Comparison of ENCODE assay signal across 10 cellular contexts in the genomic region with DNA sequence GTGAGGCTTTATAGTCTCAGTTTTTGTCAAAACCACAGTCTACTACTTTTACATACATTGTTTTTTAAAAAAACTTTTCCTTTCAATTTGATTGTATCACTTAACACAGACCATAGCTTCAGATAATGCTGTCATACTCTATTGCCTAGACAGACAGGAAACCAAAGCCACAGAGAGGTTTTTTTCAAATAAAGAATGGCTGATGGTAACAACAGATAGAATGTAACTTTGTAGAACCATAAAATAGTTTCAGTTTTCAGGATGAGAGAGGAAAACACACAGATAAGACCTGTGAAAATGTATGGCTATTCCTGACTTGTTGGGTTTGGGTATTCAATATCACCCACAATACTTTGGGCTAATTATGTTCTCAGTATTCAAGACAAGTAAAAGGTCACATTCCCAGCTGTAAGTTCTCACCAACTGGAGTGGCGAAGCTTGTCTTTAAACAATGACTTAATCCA.
DNase-seq lines count a peak whose midpoint lies in the region; ATAC-seq, FAIRE-seq and TF ChIP-seq lines count a peak whose summit lies in the region.
"Had no signal": no experiment of that assay in that cellular context is flagged by ENCODE, and none has a peak within 500 bp of the region (broad histone marks: within the 10 kb centered on the region; RNA-seq: fewer than 3 reads in every experiment).

No MANE protein-coding gene starts in this region.

- peak; percentile 31 for DNase-seq in IMR-90
- DNase-seq in keratinocyte (ENCODE audit: low read depth, low spot score), result no peak
- DNase-seq in HEK293T (ENCODE audit: extremely low spot score), result no peak
- DNase-seq in DMS153 treated with DMSO at 0.1 percent for 48 hours (lab: John Stamatoyannopoulos, UW; ENCODE audit: unreplicated experiment), result no peak
- DNase-seq in LoVo (ENCODE audit: low spot score), result no peak
- DNase-seq in ecto neural progenitor cell (ENCODE audit: low spot score), result no peak

- no peak overlapping the region for H2AK9ac ChIP-seq in IMR-90 (replicated peaks; ENCODE audit: low read depth, low read length, poor library complexity)

- H3K4me2 ChIP-seq in IMR-90 (ENCODE audit: low read depth, low read length) (peak overlapping the region; percentile 71; the same call in 1 of the 2 replicates), keratinocyte (ENCODE audit: control insufficient read depth, extremely low read depth, insufficient read depth, low read depth, low read length) (no peak overlapping the region)

- no peak for TF ChIP-seq RAD21 in IMR-90 (IDR thresholded peaks at IDR 0.05; ENCODE audit: low read length)

- H3K4me1 ChIP-seq in IMR-90 (ENCODE audit: control insufficient read depth, insufficient read depth, low read length) (peaks cover 3% of the 10 kb centered on the region; the same call in 1 of the 2 replicates), keratinocyte (ENCODE audit: control insufficient read depth, extremely low read depth, insufficient read depth, low read length) (no peaks in the 10 kb centered on the region)

- H3K14ac ChIP-seq in IMR-90 (replicated peaks; ENCODE audit: low read depth, low read length), result no peak overlapping the region

- no CpG with 5 or more reads among the region's 1 CpG for WGBS in IMR-90 (ENCODE audit: extremely low coverage in 2 of 2, insufficient read length in 1 of 2), 2 experiments

- no peaks in the 10 kb centered on the region for H3K79me2 ChIP-seq in keratinocyte (ENCODE audit: control insufficient read depth, insufficient read depth, low read length)

- BruUV-seq in IMR-90 (replicated peaks; lab: Mats Ljungman, UMichigan), result no TSS peak

- H3K56ac ChIP-seq in IMR-90 (ENCODE audit: extremely low read depth, insufficient read depth, low read length), result no peak overlapping the region

- H4K5ac ChIP-seq in IMR-90 (ENCODE audit: low read depth, low read length), result peak overlapping the region; percentile 73; the same call in 1 of the 2 replicates

- no peak overlapping the region for H2BK15ac ChIP-seq in IMR-90 (ENCODE audit: low read depth, low read length)

- no peak overlapping the region for H3K23ac ChIP-seq in IMR-90 (ENCODE audit: low read depth, low read length)

- H3K4ac ChIP-seq in IMR-90 (ENCODE audit: low read depth, low read length), result no peak overlapping the region

- FAIRE-seq in keratinocyte (lab: Jason Lieb, UNC), result peak; percentile 60
- FAIRE-seq: H1 had no signal

- H3K27ac ChIP-seq in IMR-90 (ENCODE audit: insufficient read depth, low read length) (no peak overlapping the region), keratinocyte (ENCODE audit: control insufficient read depth, insufficient read depth, low read length) (no peak overlapping the region)
- H3K27ac ChIP-seq: VCaP had no signal

- H3K27me3 ChIP-seq in IMR-90 (ENCODE audit: control insufficient read depth, insufficient read depth, low read length) (no peaks in the 10 kb centered on the region), keratinocyte (ENCODE audit: control insufficient read depth, extremely low read depth, insufficient read depth, low read length) (no peaks in the 10 kb centered on the region)

- H2BK5ac ChIP-seq in IMR-90 (ENCODE audit: low read depth, low read length, poor library complexity, severe bottlenecking), result peak overlapping the region; percentile 24

- intact Hi-C loops in IMR-90 (cut with micrococcal nuclease), result no loop called here

- TF ChIP-seq CTCF in IMR-90 (conservative IDR thresholded peaks at IDR 0.05; ENCODE audit: low read depth, low read length) (no peak), keratinocyte (optimal IDR thresholded peaks at IDR 0.05 in 1 of 3, IDR thresholded peaks at IDR 0.05 in 1 of 3, conservative IDR thresholded peaks at IDR 0.05 in 1 of 3; ENCODE audit: extremely low read depth in 1 of 3, insufficient read depth in 2 of 3, low read length in 3 of 3) (no peak)

- no peaks in the 10 kb centered on the region for H3K79me1 ChIP-seq in IMR-90 (ENCODE audit: low read depth in 1 of 2, low read length in 2 of 2)

- H3K9ac ChIP-seq in IMR-90 (ENCODE audit: low read depth, low read length), result no peak overlapping the region
- H3K9ac ChIP-seq in keratinocyte (ENCODE audit: control insufficient read depth, extremely low read depth, insufficient read depth, low read length), result no peak overlapping the region

- H3K9me3 ChIP-seq in IMR-90 (ENCODE audit: control insufficient read depth, insufficient read depth, low read length), result no peaks in the 10 kb centered on the region
- H3K9me3 ChIP-seq in keratinocyte (ENCODE audit: control insufficient read depth, low read depth, low read length), result no peaks in the 10 kb centered on the region

- POLR2A ChIA-PET in IMR-90 (lab: Charles Lee; ENCODE audit: unreplicated experiment), result no interaction called here
- POLR2A ChIA-PET in HEK293T (lab: Yijun Ruan, JAX), result no interaction called here

- TF ChIP-seq POLR2A in IMR-90 (IDR thresholded peaks at IDR 0.05; ENCODE audit: low read depth, low read length), result no peak

- H4K91ac ChIP-seq in IMR-90 (ENCODE audit: insufficient read depth, low read depth, low read length), result no peak overlapping the region

- no peak overlapping the region for H4K8ac ChIP-seq in IMR-90 (ENCODE audit: low read depth in 2 of 2, low read length in 2 of 2)

- CTCF ChIA-PET in IMR-90 (lab: Yijun Ruan, JAX), result interaction anchor here (1.0 kb wide), 1 partner anchor 163 kb away, joined by 3 read pairs; no protein-coding TSS in a partner anchor
- CTCF ChIA-PET in HEK293T (lab: Yijun Ruan, JAX), result interaction anchor here (0.9 to 1.0 kb wide), 2 partner anchors 40 to 188 kb away, joined by 3 read pairs; no protein-coding TSS in a partner anchor

- ATAC-seq in GM18519 (IDR thresholded peaks at IDR 0.05; ENCODE audit: low FRiP score, unreplicated experiment), result peak; percentile 99
- ATAC-seq in GM21825 (IDR thresholded peaks at IDR 0.05; ENCODE audit: unreplicated experiment), result peak; percentile 97
- ATAC-seq in IMR-90 (ENCODE audit: low read depth), result 0 out of 2 replicates have a peak, but pooled peaks have one; percentile 24

- H2BK20ac ChIP-seq in IMR-90 (ENCODE audit: low read depth, low read length), result no peak overlapping the region

- dilution Hi-C loops in IMR-90 (cut with HindIII; ENCODE audit: low sequenced_read_pairs, unreplicated experiment) (no loop called here), keratinocyte (cut with MboI; ENCODE audit: extremely low pct_ligation_motif_present, low sequenced_read_pairs) (no loop called here)

- H3K9me1 ChIP-seq in IMR-90 (ENCODE audit: insufficient read depth, low read length) (0 out of 2 replicates have a peak, but pooled peaks cover 4% of the 10 kb centered on the region), keratinocyte (ENCODE audit: control insufficient read depth, extremely low read depth, insufficient read depth, low read length) (no peaks in the 10 kb centered on the region)

- H2AK5ac ChIP-seq in IMR-90 (ENCODE audit: low read depth, low read length), result no peak overlapping the region

- no peak overlapping the region for H2BK120ac ChIP-seq in IMR-90 (ENCODE audit: low read depth, low read length)

- no peak overlapping the region for H2AFZ ChIP-seq in IMR-90 (replicated peaks; ENCODE audit: low read length, poor library complexity)
- H2AFZ ChIP-seq in keratinocyte (ENCODE audit: control insufficient read depth, low read length), result no peak overlapping the region

- no peak overlapping the region for H3K4me3 ChIP-seq in IMR-90 (ENCODE audit: insufficient read depth, low read depth, low read length)
- no peak overlapping the region for H3K4me3 ChIP-seq in keratinocyte (ENCODE audit: control insufficient read depth in 2 of 3, extremely low read depth in 1 of 3, insufficient read depth in 2 of 3, low read depth in 1 of 3, low read length in 3 of 3)

- H4K20me1 ChIP-seq in IMR-90 (ENCODE audit: insufficient read depth, low read length) (no peaks in the 10 kb centered on the region), keratinocyte (ENCODE audit: control insufficient read depth, extremely low read depth, insufficient read depth, low read length) (no peaks in the 10 kb centered on the region)

- peak overlapping the region; percentile 6; the same call in 1 of the 2 replicates for H3K18ac ChIP-seq in IMR-90 (ENCODE audit: low read depth, low read length)

- H3K36me3 ChIP-seq in IMR-90 (ENCODE audit: control insufficient read depth, insufficient read depth, low read length) (no peaks in the 10 kb centered on the region; the same call in 1 of the 2 replicates), keratinocyte (ENCODE audit: control insufficient read depth in 2 of 2, extremely low read depth in 1 of 2, insufficient read depth in 2 of 2, low read length in 2 of 2) (no peaks in the 10 kb centered on the region)

- in situ Hi-C loops in IMR-90 (cut with MboI; ENCODE audit: low sequenced_read_pairs), result no loop called here

TF ChIP-seq in IMR-90, 13 proteins besides CTCF, POLR2A, EP300 and RAD21 (continues in another document):
- TF ChIP-seq RCOR1 (IDR thresholded peaks at IDR 0.05; ENCODE audit: insufficient replicate concordance, low read length) (no peak), NFE2L2 (IDR thresholded peaks at IDR 0.05; ENCODE audit: low read depth, low read length) (no peak), RFX5 (IDR thresholded peaks at IDR 0.05; ENCODE audit: low read depth, low read length) (no peak), MAFK (IDR thresholded peaks at IDR 0.05; ENCODE audit: low read depth, low read length) (no peak)
- TF ChIP-seq, protein P1, sequence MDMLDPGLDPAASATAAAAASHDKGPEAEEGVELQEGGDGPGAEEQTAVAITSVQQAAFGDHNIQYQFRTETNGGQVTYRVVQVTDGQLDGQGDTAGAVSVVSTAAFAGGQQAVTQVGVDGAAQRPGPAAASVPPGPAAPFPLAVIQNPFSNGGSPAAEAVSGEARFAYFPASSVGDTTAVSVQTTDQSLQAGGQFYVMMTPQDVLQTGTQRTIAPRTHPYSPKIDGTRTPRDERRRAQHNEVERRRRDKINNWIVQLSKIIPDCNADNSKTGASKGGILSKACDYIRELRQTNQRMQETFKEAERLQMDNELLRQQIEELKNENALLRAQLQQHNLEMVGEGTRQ (IDR thresholded peaks at IDR 0.05; ENCODE audit: low read depth, low read length), result no peak

TF ChIP-seq in HEK293T, 16 proteins besides CTCF, POLR2A, EP300 and RAD21 (continues in another document):
- TF ChIP-seq FOXA1 (IDR thresholded peaks at IDR 0.05) (no peak), SP1 (IDR thresholded peaks at IDR 0.05) (no peak), ELF4 (IDR thresholded peaks at IDR 0.05) (no peak), LEF1 (IDR thresholded peaks at IDR 0.05; ENCODE audit: borderline replicate concordance) (no peak), FOXM1 (IDR thresholded peaks at IDR 0.05; ENCODE audit: borderline replicate concordance) (no peak)
- TF ChIP-seq, protein P2, sequence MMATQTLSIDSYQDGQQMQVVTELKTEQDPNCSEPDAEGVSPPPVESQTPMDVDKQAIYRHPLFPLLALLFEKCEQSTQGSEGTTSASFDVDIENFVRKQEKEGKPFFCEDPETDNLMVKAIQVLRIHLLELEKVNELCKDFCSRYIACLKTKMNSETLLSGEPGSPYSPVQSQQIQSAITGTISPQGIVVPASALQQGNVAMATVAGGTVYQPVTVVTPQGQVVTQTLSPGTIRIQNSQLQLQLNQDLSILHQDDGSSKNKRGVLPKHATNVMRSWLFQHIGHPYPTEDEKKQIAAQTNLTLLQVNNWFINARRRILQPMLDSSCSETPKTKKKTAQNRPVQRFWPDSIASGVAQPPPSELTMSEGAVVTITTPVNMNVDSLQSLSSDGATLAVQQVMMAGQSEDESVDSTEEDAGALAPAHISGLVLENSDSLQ (IDR thresholded peaks at IDR 0.05), result no peak

Comparison
In these comparisons a context has a peak if more than half of its experiments do, and no peak if none do; other contexts are left out.
1. ATAC-seq: peak in every context shown above with its lines; median percentile 99 in GM18519; 97 in GM21825; 24 in IMR-90.